In genomic region chr12:106357549-106358409, GRCh38 we compare ENCODE assay signal across 8 cellular contexts. TPM values are rescaled to one million over a fixed set of nuclear protein-coding genes. Genes with fewer than 3 reads are reported as not detected.
DNase-seq lines count a peak whose midpoint lies in the region; ATAC-seq and TF ChIP-seq lines count a peak whose summit lies in the region.

Gene POLR3B (plus strand): TSS chr12:106357748. CDS start chr12:106357880, 132 bp downstream.

- H3K4me2 ChIP-seq in SK-N-SH (peak within 1 kb of the TSS; percentile 85), osteoblast (ENCODE audit: insufficient read depth, low read length) (peak within 1 kb of the TSS; percentile 86)

- no peaks in the 10 kb centered on the region for H3K9me2 ChIP-seq in SK-N-SH

- peaks cover 0 to 7% of the 10 kb centered on the region in 2 experiments; a peak in 2 of 4 replicates for H3K4me1 ChIP-seq in SK-N-SH (ENCODE audit: control insufficient read depth in 1 of 2, insufficient read depth in 2 of 2, low read depth in 1 of 2, low read length in 1 of 2)
- peaks cover 12% of the 10 kb centered on the region for H3K4me1 ChIP-seq in osteoblast (ENCODE audit: insufficient read depth, low read length)
- H3K4me1 ChIP-seq in thymus (ENCODE audit: control insufficient read depth, insufficient read depth, low read length), result peaks cover 5% of the 10 kb centered on the region

- CTCF ChIA-PET in SK-N-SH (lab: Yijun Ruan, JAX), result interaction anchor here (0.7 to 4.5 kb wide), 40 partner anchors 9 to 598 kb away, joined by 3 to 49 read pairs (median 4); partner anchors contain the start of genes TCP11L2 and TMEM263

- no peaks in the 10 kb centered on the region for H3K9me3 Mint-ChIP-seq in activated naive CD8-positive, alpha-beta T cell (ENCODE audit: low read depth)

- H2AFZ ChIP-seq in SK-N-SH (ENCODE audit: low read depth) (peak within 1 kb of the TSS; percentile 96), osteoblast (ENCODE audit: low read length) (peak within 1 kb of the TSS; percentile 99)

- H3K4me3 ChIP-seq in SK-N-SH (ENCODE audit: low read depth in 2 of 2, low read length in 1 of 2), result peak within 1 kb of the TSS; percentile 82 to 87
- H3K4me3 ChIP-seq in osteoblast (ENCODE audit: insufficient read depth, low read length), result peak within 1 kb of the TSS; percentile 93
- peak within 1 kb of the TSS; percentile 70 for H3K4me3 ChIP-seq in thymus (ENCODE audit: low read length)

- H3K4me1 Mint-ChIP-seq in activated naive CD8-positive, alpha-beta T cell (ENCODE audit: low read depth), result peaks cover 13% of the 10 kb centered on the region

- H3K27me3 ChIP-seq in SK-N-SH (ENCODE audit: insufficient read depth) (no peaks in the 10 kb centered on the region), osteoblast (ENCODE audit: insufficient read depth, low read length) (no peaks in the 10 kb centered on the region), thymus (ENCODE audit: control insufficient read depth, insufficient read depth) (no peaks in the 10 kb centered on the region)

- peak; percentile 76 for TF ChIP-seq RAD21 in SK-N-SH (IDR thresholded peaks at IDR 0.05; ENCODE audit: low read length)

- H3K36me3 ChIP-seq in SK-N-SH (replicated peaks in 1 of 2; ENCODE audit: control insufficient read depth in 1 of 2, insufficient read depth in 2 of 2, low read length in 1 of 2) (no peaks in the 10 kb centered on the region), osteoblast (ENCODE audit: insufficient read depth, low read length) (no peaks in the 10 kb centered on the region), thymus (ENCODE audit: control insufficient read depth, insufficient read depth) (no peaks in the 10 kb centered on the region)

- peak; percentile 87 for DNase-seq in GM10266 (ENCODE audit: extremely low spot score)
- DNase-seq in NCI-H1048 (lab: John Stamatoyannopoulos, UW), result peak; percentile 94
- peak; percentile 96 for DNase-seq in SK-N-SH
- DNase-seq in glomerular visceral epithelial cell (ENCODE audit: extremely low spot score), result peak; percentile 93
- DNase-seq in osteoblast (ENCODE audit: insufficient read length, low spot score, missing footprints), result peak; percentile 97

- peak within 1 kb of the TSS; percentile 78 for H3K9ac ChIP-seq in SK-N-SH

- TF ChIP-seq EP300 in SK-N-SH (IDR thresholded peaks at IDR 0.05; ENCODE audit: borderline replicate concordance in 1 of 2, low read depth in 1 of 2, low read length in 1 of 2), result peak in 1 of 2 experiments; percentile 39; a peak in 2 of 4 replicates

- H3K4me3 Mint-ChIP-seq in activated naive CD8-positive, alpha-beta T cell, result peak within 1 kb of the TSS; percentile 98

- under 1% methylated on average over 20 of the region's 63 CpGs for WGBS in SK-N-SH (ENCODE audit: low lambda C conversion rate)
- WGBS in thymus, result under 1% methylated on average over 63 of the region's 63 CpGs

- POLR2A ChIA-PET in SK-N-SH (lab: Yijun Ruan, JAX), result interaction anchor here (1.0 to 1.7 kb wide), 5 partner anchors 110 to 570 kb away, joined by 3 to 6 read pairs (median 4); partner anchors contain the start of gene CKAP4

- H3K79me2 ChIP-seq in SK-N-SH (ENCODE audit: insufficient read depth) (peaks cover 38% of the 10 kb centered on the region), osteoblast (ENCODE audit: insufficient read depth, low read length) (peaks cover 36% of the 10 kb centered on the region)

- peak within 1 kb of the TSS; percentile 95 for H3K27ac Mint-ChIP-seq in activated naive CD8-positive, alpha-beta T cell

- peaks cover 8% of the 10 kb centered on the region for H3F3A ChIP-seq in SK-N-SH (replicated peaks; ENCODE audit: insufficient read depth)

- TF ChIP-seq CTCF in GM10266 (IDR thresholded peaks at IDR 0.05; ENCODE audit: control insufficient read depth, insufficient read depth, low read depth, missing control alignments) (peak; percentile 83), SK-N-SH (IDR thresholded peaks at IDR 0.05) (peak; percentile 83), osteoblast (IDR thresholded peaks at IDR 0.05; ENCODE audit: extremely low read depth, low read depth, low read length) (peak; percentile 92)

- H4K20me1 ChIP-seq in SK-N-SH (ENCODE audit: insufficient read depth) (no peaks in the 10 kb centered on the region), osteoblast (ENCODE audit: insufficient read depth, low read length) (no peaks in the 10 kb centered on the region)

- H3K36me3 Mint-ChIP-seq in activated naive CD8-positive, alpha-beta T cell, result no peaks in the 10 kb centered on the region

- ATAC-seq in HG02588 (IDR thresholded peaks at IDR 0.05; ENCODE audit: unreplicated experiment), result peak; percentile 88

- H3K27me3 Mint-ChIP-seq in activated naive CD8-positive, alpha-beta T cell, result no peaks in the 10 kb centered on the region

- H3K27ac ChIP-seq in SK-N-SH (ENCODE audit: low read depth in 2 of 2, low read length in 1 of 2), result peak within 1 kb of the TSS; percentile 91 to 98
- H3K27ac ChIP-seq in osteoblast (ENCODE audit: low read depth, low read length), result peak within 1 kb of the TSS; percentile 87
- peak within 1 kb of the TSS; percentile 94 for H3K27ac ChIP-seq in thymus (ENCODE audit: low read depth)

- H3K9me3 ChIP-seq in SK-N-SH, result no peaks in the 10 kb centered on the region
- no peaks in the 10 kb centered on the region for H3K9me3 ChIP-seq in osteoblast (ENCODE audit: low read depth, low read length)
- H3K9me3 ChIP-seq in thymus (ENCODE audit: control insufficient read depth), result peaks cover 1% of the 10 kb centered on the region

TF ChIP-seq in SK-N-SH, 30 proteins besides CTCF, POLR2A, EP300 and RAD21 (continues in another document):
- TF ChIP-seq RFX5 (IDR thresholded peaks at IDR 0.05; ENCODE audit: low read length), result no peak
- TF ChIP-seq SMC3 (IDR thresholded peaks at IDR 0.05; ENCODE audit: low read depth, low read length), result peak; percentile 85
- TF ChIP-seq IRF3 (IDR thresholded peaks at IDR 0.05; ENCODE audit: low read depth, low read length), result no peak; the same call in 1 of the 2 replicates
- TF ChIP-seq TCF12 (IDR thresholded peaks at IDR 0.05), result peak; percentile 27; the same call in 1 of the 2 replicates
- peak; percentile 92 for TF ChIP-seq SIN3A (IDR thresholded peaks at IDR 0.05; ENCODE audit: borderline replicate concordance, low read depth, low read length)
- 0 out of 2 replicates have a peak, but pooled peaks have one; percentile 10 for TF ChIP-seq GATA2 (CRISPR knock-in tag; IDR thresholded peaks at IDR 0.05)
- peak; percentile 87 for TF ChIP-seq CHD2 (IDR thresholded peaks at IDR 0.05; ENCODE audit: low read length, partially characterized antibody)
- peak; percentile 31; the same call in 1 of the 2 replicates for TF ChIP-seq NFIC (IDR thresholded peaks at IDR 0.05; ENCODE audit: borderline replicate concordance)
- TF ChIP-seq RCOR1 (IDR thresholded peaks at IDR 0.05; ENCODE audit: low read length), result peak; percentile 62; the same call in 1 of the 2 replicates
- no peak for TF ChIP-seq RXRA (IDR thresholded peaks at IDR 0.05; ENCODE audit: borderline replicate concordance, low read depth)
- TF ChIP-seq TAF1 (IDR thresholded peaks at IDR 0.05; ENCODE audit: borderline replicate concordance, low read depth, low read length), result peak; percentile 91
- TF ChIP-seq REST (IDR thresholded peaks at IDR 0.05; ENCODE audit: low read depth, low read length), result peak; percentile 21; the same call in 1 of the 2 replicates
- peak; percentile 96 for TF ChIP-seq MXI1 (IDR thresholded peaks at IDR 0.05; ENCODE audit: low read depth, low read length)
- TF ChIP-seq USF1 (IDR thresholded peaks at IDR 0.05; ENCODE audit: borderline replicate concordance, low read depth), result peak; percentile 32; the same call in 1 of the 2 replicates

RNA-seq across cellular contexts. Expression of gene POLR3B, which starts in this region (rescaled TPM):
- polyA plus RNA-seq in SK-N-SH (2012; rRNA removed) (3.3 and 3.9 TPM in 2 replicates), thymus (4.5 TPM)
- 3.9 TPM in 2 replicates for polyA plus RNA-seq in SK-N-SH (2012; cell fraction: cytosol; rRNA removed)
- 2.8 and 3.9 TPM in 2 replicates for polyA plus RNA-seq in SK-N-SH (2012; cell fraction: nucleus; rRNA removed)
- 11.9 and 13.8 TPM in 2 replicates for total RNA-seq in osteoblast

Comparison
In these comparisons a context has a peak if more than half of its experiments do, and no peak if none do; other contexts are left out.
1. Peak in every context shown above with its lines: DNase-seq, ATAC-seq, H3K4me3 ChIP-seq and H3K27ac ChIP-seq.